30 cellular contexts compared by ENCODE assay signal in the genomic region with DNA sequence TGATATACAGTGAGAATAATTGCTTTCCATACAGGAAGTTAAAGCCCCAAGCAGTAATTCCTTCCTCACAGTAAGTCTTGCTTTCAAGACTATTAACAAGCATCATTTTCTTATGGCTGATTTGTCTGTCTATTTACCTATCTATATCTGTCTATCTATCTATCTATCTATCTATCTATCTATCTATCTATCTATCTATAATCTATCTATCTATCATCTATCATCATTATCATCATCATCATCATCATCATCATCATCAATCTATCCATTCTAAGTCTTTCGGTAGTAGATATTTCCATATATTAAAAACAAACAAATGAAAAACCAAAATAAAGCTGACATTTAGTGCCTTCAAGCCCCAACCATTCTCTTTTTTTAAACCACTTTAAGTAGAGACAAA.
"Had no signal": no experiment of that assay in that cellular context is flagged by ENCODE, and none has a peak within 500 bp of the region (broad histone marks: within the 10 kb centered on the region; RNA-seq: fewer than 3 reads in every experiment).

No MANE protein-coding gene starts in this region.

- H3K36me3 ChIP-seq: adrenal gland, colonic mucosa, esophagus squamous epithelium had no signal

- H3K9me3 ChIP-seq: adrenal gland, body of pancreas, colonic mucosa, esophagus squamous epithelium had no signal

- H3K27ac ChIP-seq: body of pancreas, colonic mucosa, epithelial cell of prostate, esophagus squamous epithelium, VCaP had no signal

- H3K4me3 Mint-ChIP-seq: activated CD4-positive, alpha-beta memory T cell treated with anti-CD3 and anti-CD28 coated beads, Interleukin-2, amount 10 ng/mL, durations not matched to agents 7 days and 5 days; activated CD4-positive, alpha-beta T cell treated with anti-CD3 and anti-CD28 coated beads, Interleukin-2, amount 10 ng/mL, durations not matched to agents 7 days and 5 days; activated naive CD8-positive, alpha-beta T cell; activated T-cell treated with anti-CD3 and anti-CD28 coated beads, Interleukin-2, amount 50 U/mL, for 24 hours; activated T-cell treated with anti-CD3 and anti-CD28 coated beads, Interleukin-2, amount 50 U/mL, for 72 hours; WTC11 had no signal

- DNase-seq: activated CD4-positive, alpha-beta memory T cell treated with anti-CD3 and anti-CD28 coated beads, Interleukin-2, amount 10 ng/mL, durations not matched to agents 7 days and 5 days; activated CD4-positive, alpha-beta T cell treated with anti-CD3 and anti-CD28 coated beads for 1 hour; activated CD4-positive, alpha-beta T cell treated with anti-CD3 and anti-CD28 coated beads for 4 hours; activated CD4-positive, alpha-beta T cell treated with anti-CD3 and anti-CD28 coated beads, Interleukin-2, amount 10 ng/mL, durations not matched to agents 7 days and 5 days; activated CD4-positive, alpha-beta T cell treated with anti-CD3 and anti-CD28 coated beads, Interleukin-2, amount 50 U/mL, for 4 hours; activated CD8-positive, alpha-beta memory T cell treated with anti-CD3 and anti-CD28 coated beads, Interleukin-2, amount 50 U/mL, for 48 hours; activated gamma-delta T cell; activated naive CD4-positive, alpha-beta T cell; activated naive CD4-positive, alpha-beta T cell treated with anti-CD3 and anti-CD28 coated beads, Interleukin-2, amount 50 U/mL, for 16 hours; activated T-cell treated with anti-CD3 and anti-CD28 coated beads for 4 hours; activated T-cell treated with anti-CD3 and anti-CD28 coated beads, Interleukin-2, amount 50 U/mL, for 24 hours; activated T-cell treated with anti-CD3 and anti-CD28 coated beads, Interleukin-2, amount 50 U/mL, for 72 hours; adrenal gland; amygdala; aorta; body of pancreas; caudate nucleus; cerebellar nuclear complex; colonic mucosa; effector CD8-positive, alpha-beta T cell; esophagus squamous epithelium; foreskin melanocyte; head of caudate nucleus; T-helper 2 cell had no signal

- FAIRE-seq: endometrium, endothelial cell of umbilical vein had no signal

- H3K4me1 Mint-ChIP-seq: activated CD4-positive, alpha-beta memory T cell treated with anti-CD3 and anti-CD28 coated beads, Interleukin-2, amount 10 ng/mL, durations not matched to agents 7 days and 5 days; activated CD4-positive, alpha-beta T cell treated with anti-CD3 and anti-CD28 coated beads, Interleukin-2, amount 10 ng/mL, durations not matched to agents 7 days and 5 days had no signal

- H3K27ac Mint-ChIP-seq: activated CD4-positive, alpha-beta memory T cell treated with anti-CD3 and anti-CD28 coated beads, Interleukin-2, amount 10 ng/mL, durations not matched to agents 7 days and 5 days; activated CD4-positive, alpha-beta T cell treated with anti-CD3 and anti-CD28 coated beads, Interleukin-2, amount 10 ng/mL, durations not matched to agents 7 days and 5 days; activated naive CD8-positive, alpha-beta T cell; activated T-cell treated with anti-CD3 and anti-CD28 coated beads, Interleukin-2, amount 50 U/mL, for 24 hours; WTC11 had no signal

- H3K27me3 Mint-ChIP-seq: activated CD4-positive, alpha-beta T cell treated with anti-CD3 and anti-CD28 coated beads, Interleukin-2, amount 10 ng/mL, durations not matched to agents 7 days and 5 days; activated T-cell treated with anti-CD3 and anti-CD28 coated beads, Interleukin-2, amount 50 U/mL, for 24 hours had no signal

- H3K4me1 ChIP-seq: adrenal gland, body of pancreas, colonic mucosa, esophagus squamous epithelium had no signal

- H3K27me3 ChIP-seq: adrenal gland, colonic mucosa, esophagus squamous epithelium had no signal

- H3K9me3 Mint-ChIP-seq: activated CD4-positive, alpha-beta memory T cell treated with anti-CD3 and anti-CD28 coated beads, Interleukin-2, amount 10 ng/mL, durations not matched to agents 7 days and 5 days; activated CD4-positive, alpha-beta T cell treated with anti-CD3 and anti-CD28 coated beads, Interleukin-2, amount 10 ng/mL, durations not matched to agents 7 days and 5 days; activated T-cell treated with anti-CD3 and anti-CD28 coated beads, Interleukin-2, amount 50 U/mL, for 24 hours; WTC11 had no signal

- H3K36me3 Mint-ChIP-seq: activated naive CD8-positive, alpha-beta T cell; WTC11 had no signal

- H3K4me3 ChIP-seq: adrenal gland, body of pancreas, colonic mucosa, esophagus squamous epithelium had no signal

- ATAC-seq: activated T-cell treated with anti-CD3 and anti-CD28 coated beads, Interleukin-2, amount 50 U/mL, for 72 hours; body of pancreas; WTC11 had no signal
